8 cellular contexts compared by ENCODE assay signal in genomic region chr11:11849127-11849746, GRCh38. TPM values are rescaled to one million over a fixed set of nuclear protein-coding genes. Genes with fewer than 3 reads are reported as not detected.
DNase-seq lines count a peak whose midpoint lies in the region; ATAC-seq, FAIRE-seq and TF ChIP-seq lines count a peak whose summit lies in the region.

No MANE protein-coding gene starts in this region.

- no peaks in the 10 kb centered on the region for H3K27me3 Mint-ChIP-seq in activated naive CD8-positive, alpha-beta T cell

- no peaks in the 10 kb centered on the region for H3K36me3 Mint-ChIP-seq in activated naive CD8-positive, alpha-beta T cell

- H3K36me3 ChIP-seq in GM06990 (ENCODE audit: control insufficient read depth, insufficient read depth, low read length) (no peaks in the 10 kb centered on the region), small intestine (ENCODE audit: control insufficient read depth in 2 of 2, insufficient read depth in 2 of 2, low read length in 2 of 2) (no peaks in the 10 kb centered on the region)

- 42% methylated on average over 3 of the region's 3 CpGs for WGBS in right cardiac atrium
- whole genome bisulfite sequencing in small intestine, 3 donors = 40 to 41% (median 41%) methylated on average over 3 of the region's 3 CpGs

- H3K4me1 ChIP-seq in right cardiac atrium (ENCODE audit: control insufficient read depth, insufficient read depth, low read length) (peaks cover 13% of the 10 kb centered on the region), small intestine (ENCODE audit: control insufficient read depth in 2 of 2, insufficient read depth in 1 of 2, low read depth in 1 of 2, low read length in 1 of 2) (peaks cover 0 to 24% of the 10 kb centered on the region in 2 donors)

- H3K9me3 Mint-ChIP-seq in activated naive CD8-positive, alpha-beta T cell (ENCODE audit: low read depth) = no peaks in the 10 kb centered on the region

- peak; percentile 87 for TF ChIP-seq CTCF in GM06990 (IDR thresholded peaks at IDR 0.05; ENCODE audit: insufficient read depth, low read length, poor library complexity, severe bottlenecking)

- H3K27ac ChIP-seq in right cardiac atrium (ENCODE audit: low read length) (no peak overlapping the region), small intestine (ENCODE audit: low read depth in 1 of 2, low read length in 1 of 2) (no peak overlapping the region)

- ATAC-seq in GM21737 (IDR thresholded peaks at IDR 0.05; ENCODE audit: unreplicated experiment) = peak; percentile 66
- peak; percentile 88 for ATAC-seq in SK-N-SH treated with all-trans-retinoic acid at 6 μM for 48 hours
- peak; percentile 81 to 85 for ATAC-seq in right cardiac atrium

- H3K27me3 ChIP-seq in GM06990 (replicated peaks; ENCODE audit: control insufficient read depth, insufficient read depth, low read length) (no peaks in the 10 kb centered on the region), right cardiac atrium (ENCODE audit: control insufficient read depth, insufficient read depth) (no peaks in the 10 kb centered on the region), small intestine (ENCODE audit: control insufficient read depth in 2 of 2, insufficient read depth in 2 of 2, low read length in 2 of 2) (no peaks in the 10 kb centered on the region)

- peak overlapping the region; percentile 60 for H3K4me3 Mint-ChIP-seq in activated naive CD8-positive, alpha-beta T cell

- H3K27ac Mint-ChIP-seq in activated naive CD8-positive, alpha-beta T cell = peak overlapping the region; percentile 67

- H3K9me3 ChIP-seq in right cardiac atrium (ENCODE audit: control insufficient read depth, low read length) = no peaks in the 10 kb centered on the region
- no peaks in the 10 kb centered on the region for H3K9me3 ChIP-seq in small intestine (ENCODE audit: control insufficient read depth, low read depth)

- intact Hi-C loops in right cardiac atrium (cut with DNase I) = no loop called here

- no peak for FAIRE-seq in small intestine (lab: Jason Lieb, UNC)

- peaks cover 51% of the 10 kb centered on the region for H3K4me1 Mint-ChIP-seq in activated naive CD8-positive, alpha-beta T cell (ENCODE audit: low read depth)

- DNase-seq in GM06990 (ENCODE audit: extremely low read depth, insufficient read length) (no peak), Kasumi-1 (lab: John Stamatoyannopoulos, UW) (peak; percentile 77 to 85), right cardiac atrium (peak; percentile 47 to 80 (median 70)), small intestine (peak; percentile 70), cerebellar nuclear complex (lab: John Stamatoyannopoulos, UW) (no peak)

- H3K4me3 ChIP-seq in GM06990 (replicated peaks; ENCODE audit: low read depth, low read length) = no peak overlapping the region
- H3K4me3 ChIP-seq in right cardiac atrium (ENCODE audit: low read length) = no peak overlapping the region
- H3K4me3 ChIP-seq in small intestine (ENCODE audit: low read depth in 1 of 2, low read length in 2 of 2) = no peak overlapping the region

TF ChIP-seq in SK-N-SH treated with all-trans-retinoic acid at 6 μM for 48 hours, 23 proteins besides CTCF, POLR2A, EP300 and RAD21:
- no peak for TF ChIP-seq ZNF565 (CRISPR knock-in tag; conservative IDR thresholded peaks at IDR 0.05; ENCODE audit: low read depth)
- no peak for TF ChIP-seq RARB (CRISPR knock-in tag; IDR thresholded peaks at IDR 0.05)
- no peak for TF ChIP-seq ZNF70 (CRISPR knock-in tag; IDR thresholded peaks at IDR 0.05)
- TF ChIP-seq ESRRG (CRISPR knock-in tag; IDR thresholded peaks at IDR 0.05) = no peak
- TF ChIP-seq PPARA (CRISPR knock-in tag; IDR thresholded peaks at IDR 0.05; ENCODE audit: borderline replicate concordance) = no peak
- TF ChIP-seq ISL1 (CRISPR knock-in tag; IDR thresholded peaks at IDR 0.05) = no peak
TF ChIP-seq in SK-N-SH treated with all-trans-retinoic acid at 6 μM for 48 hours: peak in this region for 0.

RNA-seq across cellular contexts. Expression of gene USP47, which starts 7.5 kb away (rescaled TPM):
- total RNA-seq in right cardiac atrium = 10 to 100 TPM; 51.7 to 57.3 (median 54.7) TPM
- polyA plus RNA-seq in right cardiac atrium (35.3 TPM), small intestine (10 to 100 TPM; 14.6 to 21.9 (median 19.0) TPM)

Comparison
In these comparisons a context has a peak if more than half of its experiments do, and no peak if none do; other contexts are left out.
1. DNase-seq: peak in Kasumi-1 (2 of 2), right cardiac atrium (3 of 3) and small intestine (single experiment); none in GM06990 (single experiment) and cerebellar nuclear complex (0 of 2).
2. Peak in every context shown above with its lines, with median percentiles within 50 percentile points of each other: ATAC-seq.